In genomic region chr6:125745281-125746018, GRCh38 we compare ENCODE assay signal across 1 cellular context.
TF ChIP-seq lines count a peak whose summit lies in the region.

No MANE protein-coding gene starts in this region.

TF ChIP-seq in WTC11, 78 proteins besides CTCF, POLR2A, EP300 and RAD21 (continued from another document):
- no peak for TF ChIP-seq ATF2 (CRISPR knock-in tag; IDR thresholded peaks at IDR 0.05; ENCODE audit: borderline replicate concordance, low read depth)
- TF ChIP-seq GRHL2 (CRISPR knock-in tag; IDR thresholded peaks at IDR 0.05; ENCODE audit: insufficient replicate concordance, severe bottlenecking) = no peak
- TF ChIP-seq ZNF232 (CRISPR knock-in tag; IDR thresholded peaks at IDR 0.05) = no peak
- TF ChIP-seq NFYB (CRISPR knock-in tag; conservative IDR thresholded peaks at IDR 0.05; ENCODE audit: low read depth) = no peak
- no peak for TF ChIP-seq ZNF281 (CRISPR knock-in tag; IDR thresholded peaks at IDR 0.05)
- no peak for TF ChIP-seq ZNF396 (CRISPR knock-in tag; IDR thresholded peaks at IDR 0.05; ENCODE audit: borderline replicate concordance)
- TF ChIP-seq ETV6 (CRISPR knock-in tag; IDR thresholded peaks at IDR 0.05) = peak; percentile 41; the same call in 1 of the 2 replicates
- TF ChIP-seq JUN (CRISPR knock-in tag; IDR thresholded peaks at IDR 0.05) = 0 out of 2 replicates have a peak, but pooled peaks have one; percentile 54
- TF ChIP-seq SP1 (CRISPR knock-in tag; conservative IDR thresholded peaks at IDR 0.05) = no peak; the same call in 1 of the 2 replicates
- TF ChIP-seq ERG (CRISPR knock-in tag; IDR thresholded peaks at IDR 0.05) = no peak
- no peak for TF ChIP-seq E2F4 (CRISPR knock-in tag; IDR thresholded peaks at IDR 0.05; ENCODE audit: borderline replicate concordance, low read depth)
- 0 out of 2 replicates have a peak, but pooled peaks have one; percentile 36 for TF ChIP-seq KAT7 (CRISPR knock-in tag; IDR thresholded peaks at IDR 0.05; ENCODE audit: borderline replicate concordance)
- TF ChIP-seq E2F1 (CRISPR knock-in tag; IDR thresholded peaks at IDR 0.05) = no peak
- TF ChIP-seq SOX15 (CRISPR knock-in tag; IDR thresholded peaks at IDR 0.05) = no peak
- TF ChIP-seq MXD4 (CRISPR knock-in tag; IDR thresholded peaks at IDR 0.05; ENCODE audit: borderline replicate concordance) = no peak
- TF ChIP-seq ZNF532 (CRISPR knock-in tag; IDR thresholded peaks at IDR 0.05; ENCODE audit: borderline replicate concordance) = no peak
- TF ChIP-seq FOXJ3 (CRISPR knock-in tag; IDR thresholded peaks at IDR 0.05; ENCODE audit: borderline replicate concordance) = no peak
- no peak for TF ChIP-seq ZNF317 (CRISPR knock-in tag; IDR thresholded peaks at IDR 0.05; ENCODE audit: borderline replicate concordance, low read depth)
- TF ChIP-seq USF1 (CRISPR knock-in tag; IDR thresholded peaks at IDR 0.05) = no peak; the same call in 1 of the 2 replicates
- peak; percentile 52 for TF ChIP-seq USF2 (CRISPR knock-in tag; IDR thresholded peaks at IDR 0.05)
- TF ChIP-seq HMGA2 (CRISPR knock-in tag; IDR thresholded peaks at IDR 0.05) = no peak
- no peak for TF ChIP-seq ZNF416 (CRISPR knock-in tag; IDR thresholded peaks at IDR 0.05)
- TF ChIP-seq NFE2L1 (CRISPR knock-in tag; IDR thresholded peaks at IDR 0.05) = no peak
- TF ChIP-seq ESRRA (CRISPR knock-in tag; IDR thresholded peaks at IDR 0.05; ENCODE audit: borderline replicate concordance) = no peak
- TF ChIP-seq OVOL2 (CRISPR knock-in tag; IDR thresholded peaks at IDR 0.05; ENCODE audit: borderline replicate concordance) = no peak
- no peak for TF ChIP-seq ZMAT4 (CRISPR knock-in tag; IDR thresholded peaks at IDR 0.05)
- TF ChIP-seq CREB1 (CRISPR knock-in tag; IDR thresholded peaks at IDR 0.05) = peak; percentile 23; the same call in 1 of the 2 replicates
- 0 out of 2 replicates have a peak, but pooled peaks have one; percentile 26 for TF ChIP-seq CREM (CRISPR knock-in tag; IDR thresholded peaks at IDR 0.05)
- no peak for TF ChIP-seq SMAD3 (CRISPR knock-in tag; IDR thresholded peaks at IDR 0.05; ENCODE audit: borderline replicate concordance)
- TF ChIP-seq IRF1 (CRISPR knock-in tag; IDR thresholded peaks at IDR 0.05) = no peak
- no peak for TF ChIP-seq JAZF1 (CRISPR knock-in tag; IDR thresholded peaks at IDR 0.05)
- no peak for TF ChIP-seq STAT6 (CRISPR knock-in tag; conservative IDR thresholded peaks at IDR 0.05; ENCODE audit: low read depth)
